Comparison of ENCODE assay signal across 1 cellular context in genomic region chr16:4344659-4345438, GRCh38.
A peak's percentile ranks its signal among the peaks of the same experiment; 100 is the strongest.
TF ChIP-seq lines count a peak whose summit lies in the region.

No MANE protein-coding gene starts in this region.

TF ChIP-seq in HepG2, 621 proteins besides CTCF, POLR2A, EP300 and RAD21 (continued from another document and continues in another):
- TF ChIP-seq ZNF597 (CRISPR knock-in tag; IDR thresholded peaks at IDR 0.05) (no peak), DBP (CRISPR knock-in tag; IDR thresholded peaks at IDR 0.05; ENCODE audit: not compliant biosample characterization) (no peak), SALL1 (CRISPR knock-in tag; IDR thresholded peaks at IDR 0.05) (no peak; the same call in 1 of the 2 replicates), PBX2 (CRISPR knock-in tag; IDR thresholded peaks at IDR 0.05) (no peak), TP53 (CRISPR knock-in tag; conservative IDR thresholded peaks at IDR 0.05) (no peak), ZNF326 (CRISPR knock-in tag; IDR thresholded peaks at IDR 0.05; ENCODE audit: borderline replicate concordance) (no peak), RORA (CRISPR knock-in tag; IDR thresholded peaks at IDR 0.05) (no peak), PRDM10 (CRISPR knock-in tag; IDR thresholded peaks at IDR 0.05; ENCODE audit: low read depth) (0 out of 2 replicates have a peak, but pooled peaks have one; percentile 21), CERS6 (CRISPR knock-in tag; IDR thresholded peaks at IDR 0.05) (no peak), TCF7L2 (IDR thresholded peaks at IDR 0.05; ENCODE audit: low read depth, low read length) (no peak), HNF4A (CRISPR knock-in tag; IDR thresholded peaks at IDR 0.05) (no peak), DNMT1 (CRISPR knock-in tag; IDR thresholded peaks at IDR 0.05) (no peak), DPF2 (CRISPR knock-in tag; IDR thresholded peaks at IDR 0.05; ENCODE audit: borderline replicate concordance, low read depth) (no peak), AHDC1 (CRISPR knock-in tag; IDR thresholded peaks at IDR 0.05; ENCODE audit: borderline replicate concordance) (peak; percentile 10; the same call in 1 of the 2 replicates), GATAD1 (CRISPR knock-in tag; IDR thresholded peaks at IDR 0.05) (no peak), ZMYM4 (CRISPR knock-in tag; IDR thresholded peaks at IDR 0.05) (no peak), STAG1 (CRISPR knock-in tag; IDR thresholded peaks at IDR 0.05) (no peak), TAF1 (CRISPR knock-in tag; IDR thresholded peaks at IDR 0.05) (no peak), SRSF1 (optimal IDR thresholded peaks at IDR 0.05; ENCODE audit: low read depth, low read length) (no peak), ZNF501 (CRISPR knock-in tag; IDR thresholded peaks at IDR 0.05) (peak; percentile 48; the same call in 1 of the 2 replicates), AKAP8 (CRISPR knock-in tag; IDR thresholded peaks at IDR 0.05) (peak; percentile 40; the same call in 1 of the 2 replicates), HOXD1 (CRISPR knock-in tag; IDR thresholded peaks at IDR 0.05) (no peak), ZNF446 (CRISPR knock-in tag; IDR thresholded peaks at IDR 0.05) (no peak), ARHGAP35 (CRISPR knock-in tag; IDR thresholded peaks at IDR 0.05; ENCODE audit: borderline replicate concordance) (no peak), SRSF4 (IDR thresholded peaks at IDR 0.05; ENCODE audit: low read depth, low read length, poor library complexity, severe bottlenecking) (no peak), RXRA (CRISPR knock-in tag; IDR thresholded peaks at IDR 0.05) (no peak), HDAC1 (CRISPR knock-in tag; IDR thresholded peaks at IDR 0.05) (peak; percentile 6; the same call in 1 of the 2 replicates), LCORL (IDR thresholded peaks at IDR 0.05) (no peak), LCORL (CRISPR knock-in tag; IDR thresholded peaks at IDR 0.05) (no peak), PRDM15 (CRISPR knock-in tag; IDR thresholded peaks at IDR 0.05) (no peak), TSC22D2 (CRISPR knock-in tag; IDR thresholded peaks at IDR 0.05; ENCODE audit: borderline replicate concordance) (no peak), ZFP1 (CRISPR knock-in tag; IDR thresholded peaks at IDR 0.05) (no peak), ZNF879 (CRISPR knock-in tag; IDR thresholded peaks at IDR 0.05) (no peak), ZSCAN30 (CRISPR knock-in tag; IDR thresholded peaks at IDR 0.05) (no peak), ZNF850 (CRISPR knock-in tag; conservative IDR thresholded peaks at IDR 0.05) (no peak), GTF3A (CRISPR knock-in tag; conservative IDR thresholded peaks at IDR 0.05) (no peak), ZBTB3 (CRISPR knock-in tag; IDR thresholded peaks at IDR 0.05; ENCODE audit: borderline replicate concordance, low read depth) (no peak), ISL2 (CRISPR knock-in tag; IDR thresholded peaks at IDR 0.05) (no peak), ZNF768 (CRISPR knock-in tag; IDR thresholded peaks at IDR 0.05) (no peak), SNRNP70 (IDR thresholded peaks at IDR 0.05; ENCODE audit: low read depth, low read length) (no peak), MED8 (CRISPR knock-in tag; IDR thresholded peaks at IDR 0.05; ENCODE audit: insufficient replicate concordance) (no peak), CHD4 (IDR thresholded peaks at IDR 0.05; ENCODE audit: borderline replicate concordance, low read length) (no peak), PHF8 (CRISPR knock-in tag; IDR thresholded peaks at IDR 0.05) (no peak), CBX2 (IDR thresholded peaks at IDR 0.05; ENCODE audit: low read depth, low read length) (no peak), CBX2 (CRISPR knock-in tag; IDR thresholded peaks at IDR 0.05; ENCODE audit: low read depth) (no peak), ZNF644 (CRISPR knock-in tag; IDR thresholded peaks at IDR 0.05; ENCODE audit: low read depth) (no peak)
- TF ChIP-seq, protein P1, sequence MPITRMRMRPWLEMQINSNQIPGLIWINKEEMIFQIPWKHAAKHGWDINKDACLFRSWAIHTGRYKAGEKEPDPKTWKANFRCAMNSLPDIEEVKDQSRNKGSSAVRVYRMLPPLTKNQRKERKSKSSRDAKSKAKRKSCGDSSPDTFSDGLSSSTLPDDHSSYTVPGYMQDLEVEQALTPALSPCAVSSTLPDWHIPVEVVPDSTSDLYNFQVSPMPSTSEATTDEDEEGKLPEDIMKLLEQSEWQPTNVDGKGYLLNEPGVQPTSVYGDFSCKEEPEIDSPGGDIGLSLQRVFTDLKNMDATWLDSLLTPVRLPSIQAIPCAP (CRISPR knock-in tag; IDR thresholded peaks at IDR 0.05; ENCODE audit: low read depth): no peak
- TF ChIP-seq, protein P2, sequence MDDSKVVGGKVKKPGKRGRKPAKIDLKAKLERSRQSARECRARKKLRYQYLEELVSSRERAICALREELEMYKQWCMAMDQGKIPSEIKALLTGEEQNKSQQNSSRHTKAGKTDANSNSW (CRISPR knock-in tag; IDR thresholded peaks at IDR 0.05; ENCODE audit: borderline replicate concordance): no peak
